In genomic region chr14:69048456-69048855, GRCh38 we compare ENCODE assay signal across 10 cellular contexts.
A peak's percentile ranks its signal among the peaks of the same experiment; 100 is the strongest.
DNase-seq lines count a peak whose midpoint lies in the region; ATAC-seq and TF ChIP-seq lines count a peak whose summit lies in the region.
"Had no signal": no experiment of that assay in that cellular context is flagged by ENCODE, and none has a peak within 500 bp of the region (broad histone marks: within the 10 kb centered on the region; RNA-seq: fewer than 3 reads in every experiment).

No MANE protein-coding gene starts in this region.

- peaks cover 5 to 7% of the 10 kb centered on the region in 2 donors for H3K36me3 ChIP-seq in ascending aorta
- no peaks in the 10 kb centered on the region for H3K36me3 ChIP-seq in HAP-1 (replicated peaks)

- H3K27ac ChIP-seq in ascending aorta, result peak overlapping the region; percentile 92 to 95
- H3K27ac ChIP-seq: SJSA1 had no signal

- ATAC-seq in HG03442 (IDR thresholded peaks at IDR 0.05; ENCODE audit: unreplicated experiment), result no peak

- intact Hi-C loops in ascending aorta (cut with DNase I), result no loop called here

- peaks cover 38 to 83% of the 10 kb centered on the region in 2 donors for H3K4me1 ChIP-seq in ascending aorta
- peaks cover 16% of the 10 kb centered on the region for H3K4me1 ChIP-seq in HAP-1

- in situ Hi-C loops in HAP-1 (cut with MboI; ENCODE audit: low sequenced_read_pairs), result no loop called here

- H3K4me3 ChIP-seq in ascending aorta (no peak overlapping the region), HAP-1 (no peak overlapping the region)
- H3K4me3 ChIP-seq: SJSA1 had no signal

- H3K9me3 ChIP-seq in ascending aorta (no peaks in the 10 kb centered on the region), HAP-1 (no peaks in the 10 kb centered on the region)
- H3K9me3 ChIP-seq: SJSA1 had no signal

- H3K27me3 ChIP-seq in ascending aorta (no peaks in the 10 kb centered on the region), HAP-1 (ENCODE audit: low read depth) (no peaks in the 10 kb centered on the region)
- H3K27me3 ChIP-seq: SJSA1 had no signal

- TF ChIP-seq CTCF in ascending aorta (IDR thresholded peaks at IDR 0.05), result no peak

- DNase-seq in NCI-H2081 (lab: John Stamatoyannopoulos, UW), result peak; percentile 42 to 64
- no peak for DNase-seq in NCI-H2081 treated with DMSO at 0.1 percent for 48 hours (lab: John Stamatoyannopoulos, UW)
- DNase-seq in NCI-H2107 (lab: John Stamatoyannopoulos, UW), result peak; percentile 76
- DNase-seq in ascending aorta (ENCODE audit: low spot score in 2 of 2), result no peak
- peak; percentile 39 for DNase-seq in mucosa of gallbladder (ENCODE audit: low spot score)
- no peak for DNase-seq in HAP-1 (ENCODE audit: low spot score in 2 of 2)
- DNase-seq in HuH-7 (ENCODE audit: low spot score), result no peak
- DNase-seq: activated T-cell treated with anti-CD3 and anti-CD28 coated beads, Interleukin-2, amount 50 U/mL, for 48 hours had no signal

Comparison
In these comparisons a context has a peak if more than half of its experiments do, and no peak if none do; other contexts are left out.
1. DNase-seq: peak in NCI-H2081 (2 of 2), NCI-H2107 (single experiment) and mucosa of gallbladder (single experiment); none in NCI-H2081 treated with DMSO at 0.1 percent for 48 hours (single experiment), ascending aorta (0 of 2), HAP-1 (0 of 2) and HuH-7 (single experiment).